Comparison of ENCODE assay signal across 17 cellular contexts in genomic region chr13:61123533-61124269, GRCh38.
"Had no signal": no experiment of that assay in that cellular context is flagged by ENCODE, and none has a peak within 500 bp of the region (broad histone marks: within the 10 kb centered on the region; RNA-seq: fewer than 3 reads in every experiment).

No MANE protein-coding gene starts in this region.

- ATAC-seq: gastrocnemius medialis, heart right ventricle, right lobe of liver had no signal

- H3K4me2 ChIP-seq: smooth muscle cell had no signal

- H3K27ac ChIP-seq: gastrocnemius medialis, heart right ventricle, prostate gland, right lobe of liver had no signal

- H3K4me1 ChIP-seq: gastrocnemius medialis, heart right ventricle, prostate gland, right lobe of liver had no signal

- DNase-seq: activated CD4-positive, alpha-beta T cell treated with anti-CD3 and anti-CD28 coated beads for 1 hour; activated CD4-positive, alpha-beta T cell treated with anti-CD3 and anti-CD28 coated beads, Interleukin-2, amount 50 U/mL, for 4 hours; activated naive CD4-positive, alpha-beta T cell treated with Interleukin-2 at 50 U/mL for 16 hours; activated T-cell treated with anti-CD3 and anti-CD28 coated beads for 4 hours; anterior cingulate cortex; erythroblast; gastrocnemius medialis; heart right ventricle; nephron progenitor cell; right lobe of liver; stimulated activated CD4-positive, alpha-beta T cell treated with anti-CD3 and anti-CD28 coated beads, Interleukin-4, amount 100 ng/mL, for 4 hours; stimulated activated CD8-positive, alpha-beta memory T cell treated with anti-CD3 and anti-CD28 coated beads, Interleukin-4, amount 100 ng/mL, for 48 hours; stimulated activated naive CD4-positive, alpha-beta T cell treated with Interleukin-2 at 50 U/mL for 16 hours; T1000; trophoblast cell had no signal

- H3K9me3 ChIP-seq: gastrocnemius medialis, prostate gland, right lobe of liver had no signal

- H3K4me3 ChIP-seq: gastrocnemius medialis, heart right ventricle, prostate gland, right lobe of liver, smooth muscle cell had no signal

- H3K27me3 ChIP-seq: gastrocnemius medialis, heart right ventricle, right lobe of liver had no signal

- H3K36me3 ChIP-seq: gastrocnemius medialis, heart right ventricle, prostate gland, right lobe of liver had no signal
